ENCODE assay signal across 15 cellular contexts in the genomic region with DNA sequence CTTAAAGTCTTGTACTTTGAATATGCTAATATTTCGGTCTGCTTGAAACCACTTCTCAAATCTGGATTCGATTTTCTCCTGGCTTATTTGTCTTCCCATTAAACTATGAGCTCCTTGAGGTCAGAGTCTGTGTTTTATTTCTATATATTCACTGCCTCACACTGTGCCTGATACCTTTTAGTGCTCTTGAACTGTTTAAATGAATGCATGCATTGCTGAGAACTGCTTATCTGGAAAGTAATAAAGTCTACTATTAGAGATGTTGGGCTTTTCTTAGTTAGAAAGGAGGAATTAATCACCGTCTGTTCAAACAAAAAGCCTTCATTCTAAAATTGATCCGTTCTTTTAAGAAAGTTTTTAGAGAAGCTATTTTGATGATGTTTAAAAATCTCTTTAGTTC.
"Had no signal": no experiment of that assay in that cellular context is flagged by ENCODE, and none has a peak within 500 bp of the region (broad histone marks: within the 10 kb centered on the region; RNA-seq: fewer than 3 reads in every experiment).

No MANE protein-coding gene starts in this region.

- H3K9me3 ChIP-seq: pancreas, transverse colon had no signal

- FAIRE-seq: pancreas had no signal

- H3K4me1 Mint-ChIP-seq: endodermal cell had no signal

- H3K4me3 Mint-ChIP-seq: activated naive CD4-positive, alpha-beta T cell treated with anti-CD3 and anti-CD28 coated beads, Interleukin-2, amount 10 ng/mL, durations not matched to agents 7 days and 5 days; endodermal cell had no signal

- H3K9me3 Mint-ChIP-seq: activated naive CD4-positive, alpha-beta T cell treated with anti-CD3 and anti-CD28 coated beads, Interleukin-2, amount 10 ng/mL, durations not matched to agents 7 days and 5 days; endodermal cell had no signal

- H3K27ac Mint-ChIP-seq: activated naive CD4-positive, alpha-beta T cell treated with anti-CD3 and anti-CD28 coated beads, Interleukin-2, amount 10 ng/mL, durations not matched to agents 7 days and 5 days; endodermal cell had no signal

- ATAC-seq: pancreas had no signal

- H3K27me3 Mint-ChIP-seq: activated naive CD4-positive, alpha-beta T cell treated with anti-CD3 and anti-CD28 coated beads, Interleukin-2, amount 10 ng/mL, durations not matched to agents 7 days and 5 days had no signal

- H3K4me3 ChIP-seq: pancreas, transverse colon had no signal

- DNase-seq: activated naive CD4-positive, alpha-beta T cell treated with anti-CD3 and anti-CD28 coated beads, Interleukin-2, amount 10 ng/mL, durations not matched to agents 7 days and 5 days; activated T-cell treated with anti-CD3 and anti-CD28 coated beads, Interleukin-2, amount 50 U/mL, for 48 hours; anterior cingulate cortex; dermis blood vessel endothelial cell; endodermal cell; erythroblast; hippocampal formation; kidney glomerular epithelial cell; pancreas; retina; stimulated activated CD4-positive, alpha-beta T cell treated with anti-CD3 and anti-CD28 coated beads, Interleukin-15, amount 100 ng/mL, for 24 hours; stimulated activated CD4-positive, alpha-beta T cell treated with anti-CD3 and anti-CD28 coated beads, Interleukin-4, amount 100 ng/mL, for 4 hours; substantia nigra; T-helper 9 cell; transverse colon had no signal

- H3K27ac ChIP-seq: pancreas, transverse colon had no signal
